In genomic region chr1:159015440-159015909, GRCh38 we compare ENCODE assay signal across 1 cellular context.
TF ChIP-seq lines count a peak whose summit lies in the region.

No MANE protein-coding gene starts in this region.

TF ChIP-seq in K562, 482 proteins besides CTCF, POLR2A, EP300 and RAD21 (continued from another document and continues in another):
- TF ChIP-seq CTCFL (IDR thresholded peaks at IDR 0.05; ENCODE audit: borderline replicate concordance, insufficient read depth, low read depth, low read length, poor library complexity, severe bottlenecking) (no peak), ZNF695 (CRISPR knock-in tag; IDR thresholded peaks at IDR 0.05) (no peak), ADNP (tag; IDR thresholded peaks at IDR 0.05) (no peak), E2F6 (IDR thresholded peaks at IDR 0.05; ENCODE audit: borderline replicate concordance in 1 of 2, extremely low read depth in 1 of 2, insufficient read depth in 1 of 2, insufficient read length in 1 of 2, low read depth in 1 of 2, low read length in 1 of 2, poor library complexity in 1 of 2, severe bottlenecking in 1 of 2) (peak; percentile 47 to 72), ZNF280B (CRISPR knock-in tag; IDR thresholded peaks at IDR 0.05) (no peak), MEF2A (IDR thresholded peaks at IDR 0.05; ENCODE audit: control insufficient read depth, low read depth, low read length) (no peak), SNIP1 (IDR thresholded peaks at IDR 0.05; ENCODE audit: low read depth) (no peak), SRF (CRISPR knock-in tag; IDR thresholded peaks at IDR 0.05) (0 out of 4 replicates have a peak, but pooled peaks of 1 of the 2 experiments have one; percentile 34), SMC3 (conservative IDR thresholded peaks at IDR 0.05; ENCODE audit: insufficient read depth, low read depth, low read length) (no peak), PHB2 (IDR thresholded peaks at IDR 0.05; ENCODE audit: low read depth) (no peak), MECOM (CRISPR knock-in tag; IDR thresholded peaks at IDR 0.05) (no peak), TCF7 (IDR thresholded peaks at IDR 0.05; ENCODE audit: borderline replicate concordance) (no peak), SUPT5H (IDR thresholded peaks at IDR 0.05) (no peak), THRB (CRISPR knock-in tag; conservative IDR thresholded peaks at IDR 0.05) (0 out of 2 replicates have a peak, but pooled peaks have one; percentile 49), TEAD1 (CRISPR knock-in tag; IDR thresholded peaks at IDR 0.05) (peak in 1 of 2 experiments; percentile 67; a peak in 1 of 4 replicates), CBFA2T3 (IDR thresholded peaks at IDR 0.05) (no peak), ZNF75A (CRISPR knock-in tag; IDR thresholded peaks at IDR 0.05) (no peak), E2F5 (CRISPR knock-in tag; IDR thresholded peaks at IDR 0.05) (no peak), ZNF217 (CRISPR knock-in tag; IDR thresholded peaks at IDR 0.05) (no peak), GATAD2B (IDR thresholded peaks at IDR 0.05; ENCODE audit: borderline replicate concordance) (no peak), ZBTB34 (CRISPR knock-in tag; IDR thresholded peaks at IDR 0.05) (no peak), MTA3 (IDR thresholded peaks at IDR 0.05; ENCODE audit: borderline replicate concordance) (no peak), RHOXF2B (CRISPR knock-in tag; conservative IDR thresholded peaks at IDR 0.05) (no peak), SETDB1 (IDR thresholded peaks at IDR 0.05; ENCODE audit: low read length) (no peak), ZNF511 (CRISPR knock-in tag; IDR thresholded peaks at IDR 0.05) (no peak), CHAMP1 (IDR thresholded peaks at IDR 0.05) (no peak), NR0B1 (IDR thresholded peaks at IDR 0.05; ENCODE audit: partially characterized antibody) (no peak), THAP12 (CRISPR knock-in tag; IDR thresholded peaks at IDR 0.05) (no peak), PTRF (tag; IDR thresholded peaks at IDR 0.05) (no peak), TSHZ1 (CRISPR knock-in tag; IDR thresholded peaks at IDR 0.05) (no peak), ZBTB7A (IDR thresholded peaks at IDR 0.05; ENCODE audit: borderline replicate concordance, control insufficient read depth, low read depth, low read length) (no peak), NFATC3 (IDR thresholded peaks at IDR 0.05) (no peak), NKRF (IDR thresholded peaks at IDR 0.05; ENCODE audit: borderline replicate concordance) (no peak), ATF2 (CRISPR knock-in tag; IDR thresholded peaks at IDR 0.05) (no peak)
